9 cellular contexts compared by ENCODE assay signal in the genomic region with DNA sequence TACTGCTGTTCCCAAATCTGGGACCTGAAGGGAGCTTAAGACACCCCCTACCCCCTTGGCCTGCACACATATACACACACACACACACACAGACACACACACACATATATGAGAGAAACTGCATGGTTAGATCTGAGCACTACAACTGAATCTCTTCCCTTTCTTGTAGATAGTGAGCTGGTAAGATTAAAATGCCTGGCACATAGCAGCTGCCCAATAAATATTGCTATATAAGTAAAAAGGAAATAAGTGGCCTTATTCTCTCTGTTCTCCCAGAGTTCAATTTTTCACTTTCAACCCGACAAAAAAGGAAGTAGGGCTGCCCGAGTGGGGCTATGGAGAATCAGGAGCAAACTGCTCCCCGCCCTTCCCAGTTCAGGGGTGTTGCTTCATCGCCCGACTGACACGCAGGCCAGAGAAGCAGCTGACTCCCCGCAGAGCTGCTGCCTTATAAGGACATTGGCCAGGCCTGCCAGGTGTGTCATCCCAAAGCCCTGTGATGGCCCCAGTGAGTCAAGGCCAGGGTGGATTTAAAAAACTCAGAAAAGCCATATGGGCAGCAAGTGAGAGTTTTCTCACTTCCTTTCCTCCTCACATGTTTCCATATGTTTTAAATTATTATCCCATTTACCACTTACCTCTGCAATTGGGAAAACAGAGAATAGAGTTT.
DNase-seq lines count a peak whose midpoint lies in the region; ATAC-seq and TF ChIP-seq lines count a peak whose summit lies in the region.
"Had no signal": no experiment of that assay in that cellular context is flagged by ENCODE, and none has a peak within 500 bp of the region (broad histone marks: within the 10 kb centered on the region; RNA-seq: fewer than 3 reads in every experiment).

No MANE protein-coding gene starts in this region.

- peaks cover 7% of the 10 kb centered on the region; the same call in 1 of the 2 replicates for H3F3A ChIP-seq in PC-9 (ENCODE audit: insufficient read depth, low read depth)

- H4K20me1 ChIP-seq in PC-9 (ENCODE audit: insufficient read depth), result no peaks in the 10 kb centered on the region

- peak; percentile 82 for ATAC-seq in HG03025 (IDR thresholded peaks at IDR 0.05; ENCODE audit: low FRiP score, unreplicated experiment)

- peak overlapping the region; percentile 79 for H3K27ac ChIP-seq in PC-9
- H3K27ac ChIP-seq in esophagus squamous epithelium, result peak overlapping the region; percentile 36 to 73 (median 65)

- no peak for TF ChIP-seq CTCF in PC-9 (conservative IDR thresholded peaks at IDR 0.05)
- no peak for TF ChIP-seq CTCF in esophagus squamous epithelium (IDR thresholded peaks at IDR 0.05)

- intact Hi-C loops in activated CD4-positive, alpha-beta memory T cell treated with anti-CD3 and anti-CD28 coated beads for 36 hours (cut with micrococcal nuclease), result no loop called here
- intact Hi-C loops in PC-9 (cut with micrococcal nuclease; ENCODE audit: unreplicated experiment), result loop anchor here (1.0 to 5.0 kb wide), 4 partner anchors 27 to 90 kb away; no protein-coding TSS in a partner anchor
- intact Hi-C loops in esophagus squamous epithelium (cut with DNase I), result no loop called here

- H3K36me3 Mint-ChIP-seq in activated CD4-positive, alpha-beta memory T cell treated with anti-CD3 and anti-CD28 coated beads for 36 hours, result no peaks in the 10 kb centered on the region
- H3K36me3 Mint-ChIP-seq in activated CD4-positive, alpha-beta memory T cell treated with anti-CD3 and anti-CD28 coated beads, Interleukin-2, amount 10 ng/mL, durations not matched to agents 7 days and 5 days (ENCODE audit: low read depth), result no peaks in the 10 kb centered on the region
- H3K36me3 Mint-ChIP-seq: activated naive CD4-positive, alpha-beta T cell treated with anti-CD3 and anti-CD28 coated beads, Interleukin-2, amount 50 U/mL, for 24 hours had no signal

- H3K4me2 ChIP-seq in PC-9, result peak overlapping the region; percentile 59

- H3K4me3 ChIP-seq in PC-9 (0 out of 2 replicates have a peak overlapping the region, but pooled peaks have one; percentile 9), esophagus squamous epithelium (no peak overlapping the region)

- H3K4me1 ChIP-seq in PC-9 (replicated peaks; ENCODE audit: insufficient read depth) (peaks cover 23% of the 10 kb centered on the region), esophagus squamous epithelium (peaks cover 0 to 17% (median 4%) of the 10 kb centered on the region in 3 donors)

- CTCF ChIA-PET in activated CD4-positive, alpha-beta memory T cell treated with anti-CD3 and anti-CD28 coated beads for 36 hours (lab: Charles Lee), result no interaction called here
- CTCF ChIA-PET in activated CD4-positive, alpha-beta memory T cell treated with anti-CD3 and anti-CD28 coated beads, Interleukin-2, amount 10 ng/mL, durations not matched to agents 7 days and 5 days (lab: Charles Lee), result no interaction called here
- CTCF ChIA-PET in PC-9 (lab: Charles Lee), result interaction anchor here (0.7 to 0.8 kb wide), 3 partner anchors 10 to 356 kb away, joined by 3 read pairs; no protein-coding TSS in a partner anchor

- H3K27me3 Mint-ChIP-seq in activated CD4-positive, alpha-beta memory T cell treated with anti-CD3 and anti-CD28 coated beads for 36 hours, result peaks cover under 1% of the 10 kb centered on the region
- H3K27me3 Mint-ChIP-seq in activated CD4-positive, alpha-beta memory T cell treated with anti-CD3 and anti-CD28 coated beads, Interleukin-2, amount 10 ng/mL, durations not matched to agents 7 days and 5 days, result peaks cover under 1% of the 10 kb centered on the region

- no peak overlapping the region for H3K27ac Mint-ChIP-seq in activated CD4-positive, alpha-beta memory T cell treated with anti-CD3 and anti-CD28 coated beads for 36 hours
- no peak overlapping the region for H3K27ac Mint-ChIP-seq in activated CD4-positive, alpha-beta memory T cell treated with anti-CD3 and anti-CD28 coated beads, Interleukin-2, amount 10 ng/mL, durations not matched to agents 7 days and 5 days
- H3K27ac Mint-ChIP-seq: activated naive CD4-positive, alpha-beta T cell treated with anti-CD3 and anti-CD28 coated beads, Interleukin-2, amount 50 U/mL, for 24 hours had no signal

- 0 out of 2 replicates have a peak overlapping the region, but pooled peaks have one; percentile 1 for H2AFZ ChIP-seq in PC-9

- TF ChIP-seq POLR2A in esophagus squamous epithelium (IDR thresholded peaks at IDR 0.05), result no peak

- H3K36me3 ChIP-seq in PC-9 (ENCODE audit: low read depth), result peaks cover 5% of the 10 kb centered on the region; the same call in 1 of the 2 replicates
- H3K36me3 ChIP-seq in esophagus squamous epithelium, result no peaks in the 10 kb centered on the region

- POLR2A ChIA-PET in activated CD4-positive, alpha-beta memory T cell treated with anti-CD3 and anti-CD28 coated beads for 36 hours (lab: Charles Lee), result no interaction called here
- POLR2A ChIA-PET in activated CD4-positive, alpha-beta memory T cell treated with anti-CD3 and anti-CD28 coated beads, Interleukin-2, amount 10 ng/mL, durations not matched to agents 7 days and 5 days (lab: Charles Lee), result no interaction called here
- POLR2A ChIA-PET in PC-9 (lab: Charles Lee; ENCODE audit: unreplicated experiment), result interaction anchor here (0.5 to 0.7 kb wide), 6 partner anchors 13 to 70 kb away, joined by 3 to 7 read pairs (median 3); no protein-coding TSS in a partner anchor

- H3K27me3 ChIP-seq in PC-9 (ENCODE audit: insufficient read depth, low read depth) (no peaks in the 10 kb centered on the region), esophagus squamous epithelium (no peaks in the 10 kb centered on the region)

- WGBS in esophagus squamous epithelium, 2 donors, result 23 to 31% methylated on average over 5 to 7 of the region's 7 CpGs

- no peaks in the 10 kb centered on the region for H3K4me1 Mint-ChIP-seq in activated CD4-positive, alpha-beta memory T cell treated with anti-CD3 and anti-CD28 coated beads for 36 hours (ENCODE audit: low read depth)
- H3K4me1 Mint-ChIP-seq in activated CD4-positive, alpha-beta memory T cell treated with anti-CD3 and anti-CD28 coated beads, Interleukin-2, amount 10 ng/mL, durations not matched to agents 7 days and 5 days, result no peaks in the 10 kb centered on the region
- H3K4me1 Mint-ChIP-seq: activated naive CD4-positive, alpha-beta T cell treated with anti-CD3 and anti-CD28 coated beads, Interleukin-2, amount 50 U/mL, for 24 hours had no signal

- H3K9me3 ChIP-seq in PC-9 (ENCODE audit: insufficient read depth, low read depth) (peaks cover 8% of the 10 kb centered on the region), esophagus squamous epithelium (no peaks in the 10 kb centered on the region)

- H3K79me2 ChIP-seq in PC-9 (ENCODE audit: low read depth), result no peaks in the 10 kb centered on the region

- peak; percentile 16 for DNase-seq in activated CD4-positive, alpha-beta memory T cell treated with anti-CD3 and anti-CD28 coated beads for 36 hours
- DNase-seq in activated CD4-positive, alpha-beta memory T cell treated with anti-CD3 and anti-CD28 coated beads, Interleukin-2, amount 10 ng/mL, durations not matched to agents 7 days and 5 days, result no peak
- DNase-seq in PC-9, result peak; percentile 86 to 99
- peak; percentile 26 for DNase-seq in esophagus squamous epithelium (lab: John Stamatoyannopoulos, UW)
- peak; percentile 89 for DNase-seq in non-pigmented ciliary epithelial cell (ENCODE audit: low read depth)
- no peak for DNase-seq in DMS114 treated with DMSO at 0.1 percent for 48 hours (lab: John Stamatoyannopoulos, UW; ENCODE audit: unreplicated experiment)
- DNase-seq in NCI-H345 (lab: John Stamatoyannopoulos, UW), result no peak

- BruUV-seq in PC-9 (replicated peaks; lab: Mats Ljungman, UMichigan), result TSS peak; percentile 84

- H3K4me3 Mint-ChIP-seq in activated CD4-positive, alpha-beta memory T cell treated with anti-CD3 and anti-CD28 coated beads for 36 hours, result no peak overlapping the region
- H3K4me3 Mint-ChIP-seq in activated CD4-positive, alpha-beta memory T cell treated with anti-CD3 and anti-CD28 coated beads, Interleukin-2, amount 10 ng/mL, durations not matched to agents 7 days and 5 days, result no peak overlapping the region
- H3K4me3 Mint-ChIP-seq: activated naive CD4-positive, alpha-beta T cell treated with anti-CD3 and anti-CD28 coated beads, Interleukin-2, amount 50 U/mL, for 24 hours had no signal

- H3K9me3 Mint-ChIP-seq in activated CD4-positive, alpha-beta memory T cell treated with anti-CD3 and anti-CD28 coated beads for 36 hours, result no peaks in the 10 kb centered on the region
- H3K9me3 Mint-ChIP-seq in activated CD4-positive, alpha-beta memory T cell treated with anti-CD3 and anti-CD28 coated beads, Interleukin-2, amount 10 ng/mL, durations not matched to agents 7 days and 5 days, result no peaks in the 10 kb centered on the region
- H3K9me3 Mint-ChIP-seq: activated naive CD4-positive, alpha-beta T cell treated with anti-CD3 and anti-CD28 coated beads, Interleukin-2, amount 50 U/mL, for 24 hours had no signal

- no peaks in the 10 kb centered on the region for H3K9me2 ChIP-seq in PC-9 (ENCODE audit: insufficient read depth)

Comparison
In these comparisons a context has a peak if more than half of its experiments do, and no peak if none do; other contexts are left out.
1. DNase-seq: peak in activated CD4-positive, alpha-beta memory T cell treated with anti-CD3 and anti-CD28 coated beads for 36 hours (single experiment), PC-9 (2 of 2), esophagus squamous epithelium (single experiment) and non-pigmented ciliary epithelial cell (single experiment); none in activated CD4-positive, alpha-beta memory T cell treated with anti-CD3 and anti-CD28 coated beads, Interleukin-2, amount 10 ng/mL, durations not matched to agents 7 days and 5 days (single experiment), DMS114 treated with DMSO at 0.1 percent for 48 hours (single experiment) and NCI-H345 (single experiment).